In the genomic region with DNA sequence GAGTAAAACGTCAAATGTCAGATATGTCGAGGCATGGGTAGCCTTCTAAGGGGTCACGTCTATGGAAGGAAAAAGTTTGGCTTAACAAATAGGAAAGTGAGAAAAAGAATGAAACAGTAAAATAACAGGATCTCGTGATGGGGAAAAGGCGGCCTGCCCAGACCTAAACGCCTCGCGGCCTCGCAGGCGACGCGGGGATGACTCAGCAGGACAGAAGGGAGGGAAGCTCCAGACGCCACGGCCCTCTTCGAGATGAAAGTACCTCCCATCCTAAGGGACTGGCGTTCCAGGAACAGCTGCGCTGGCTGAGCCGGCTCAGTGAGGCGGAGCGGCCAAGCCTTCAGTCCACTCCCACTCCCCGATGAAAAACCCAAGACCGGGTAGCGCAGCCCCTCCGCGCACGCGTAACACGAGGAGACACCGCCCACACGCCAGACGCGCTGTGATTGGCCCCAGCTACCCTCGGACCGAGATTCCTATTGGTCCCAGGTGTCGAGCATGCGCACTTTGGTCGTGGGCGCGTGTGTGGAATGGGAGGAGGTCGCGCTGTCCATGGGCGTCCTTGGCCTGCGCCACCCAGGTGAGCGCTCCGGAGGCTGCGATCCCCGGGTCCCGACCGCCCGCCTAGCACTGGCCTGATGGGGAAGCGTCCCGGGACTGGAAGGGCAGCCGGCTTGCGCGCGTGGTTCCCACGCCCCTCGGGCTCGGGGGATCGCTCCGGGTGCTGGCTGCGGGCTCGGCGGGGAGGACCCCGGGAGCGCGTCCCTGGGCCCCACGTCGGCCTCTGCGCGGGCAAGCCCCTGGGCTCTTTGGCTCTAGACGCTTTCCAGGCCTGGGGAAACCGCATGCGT, we compare ENCODE assay signal across 8 cellular contexts.
DNase-seq lines count a peak whose midpoint lies in the region; ATAC-seq and TF ChIP-seq lines count a peak whose summit lies in the region.

No MANE protein-coding gene starts in this region.

- no peaks in the 10 kb centered on the region for H3K36me3 ChIP-seq in testis (ENCODE audit: low read depth, missing control alignments)

- H3K9me3 ChIP-seq in testis: no peaks in the 10 kb centered on the region

- no peak for TF ChIP-seq POLR2A in testis (IDR thresholded peaks at IDR 0.05)

- H3K27me3 ChIP-seq in foreskin keratinocyte (no peaks in the 10 kb centered on the region), testis (no peaks in the 10 kb centered on the region)

- DNase-seq in activated gamma-delta T cell treated with anti-CD3 and anti-CD28 coated beads, Interleukin-2, amount 50 U/mL, for 16 hours (ENCODE audit: low read depth): peak; percentile 65
- peak; percentile 83 to 94 for DNase-seq in foreskin keratinocyte
- DNase-seq in omental fat pad (ENCODE audit: low spot score): peak; percentile 84
- peak; percentile 94 for DNase-seq in testis

- H3K27ac ChIP-seq in 22Rv1 (peak overlapping the region; percentile 88), foreskin keratinocyte (peak overlapping the region; percentile 72), testis (peak overlapping the region; percentile 78 to 84)

- ATAC-seq in GM18870 (IDR thresholded peaks at IDR 0.05; ENCODE audit: unreplicated experiment): peak; percentile 95
- peak; percentile 82 for ATAC-seq in HG03442 (IDR thresholded peaks at IDR 0.05; ENCODE audit: unreplicated experiment)
- peak; percentile 97 for ATAC-seq in foreskin keratinocyte
- ATAC-seq in omental fat pad (ENCODE audit: low FRiP score): peak; percentile 100

- peaks cover 8% of the 10 kb centered on the region for H3K4me1 ChIP-seq in foreskin keratinocyte
- no peaks in the 10 kb centered on the region for H3K4me1 ChIP-seq in testis

- intact Hi-C loops in testis (cut with DNase I; ENCODE audit: low total_unique reads): no loop called here

- H3K4me3 ChIP-seq in testis: peak overlapping the region; percentile 80 to 93

- TF ChIP-seq CTCF in 22Rv1 (IDR thresholded peaks at IDR 0.05) (no peak), foreskin keratinocyte (conservative IDR thresholded peaks at IDR 0.05) (no peak), omental fat pad (IDR thresholded peaks at IDR 0.05) (no peak), testis (IDR thresholded peaks at IDR 0.05) (peak in 1 of 3 experiments; percentile 18)

- WGBS in testis, 2 donors: 17 to 43% methylated on average over 18 to 51 of the region's 74 CpGs

TF ChIP-seq in PFSK-1, 5 proteins besides CTCF, POLR2A, EP300 and RAD21:
- TF ChIP-seq SIN3A (IDR thresholded peaks at IDR 0.05; ENCODE audit: borderline replicate concordance, insufficient read depth, low read length) (peak; percentile 77; the same call in 1 of the 2 replicates), POLR2AphosphoS5 (IDR thresholded peaks at IDR 0.05; ENCODE audit: low read depth, low read length) (peak; percentile 70), TAF1 (IDR thresholded peaks at IDR 0.05; ENCODE audit: borderline replicate concordance, insufficient read depth, low read length) (peak; percentile 69; the same call in 1 of the 2 replicates), FOXP2 (optimal IDR thresholded peaks at IDR 0.05; ENCODE audit: borderline replicate concordance, extremely low read depth, extremely low read length, insufficient read depth) (peak; percentile 84)
- TF ChIP-seq, protein P1, sequence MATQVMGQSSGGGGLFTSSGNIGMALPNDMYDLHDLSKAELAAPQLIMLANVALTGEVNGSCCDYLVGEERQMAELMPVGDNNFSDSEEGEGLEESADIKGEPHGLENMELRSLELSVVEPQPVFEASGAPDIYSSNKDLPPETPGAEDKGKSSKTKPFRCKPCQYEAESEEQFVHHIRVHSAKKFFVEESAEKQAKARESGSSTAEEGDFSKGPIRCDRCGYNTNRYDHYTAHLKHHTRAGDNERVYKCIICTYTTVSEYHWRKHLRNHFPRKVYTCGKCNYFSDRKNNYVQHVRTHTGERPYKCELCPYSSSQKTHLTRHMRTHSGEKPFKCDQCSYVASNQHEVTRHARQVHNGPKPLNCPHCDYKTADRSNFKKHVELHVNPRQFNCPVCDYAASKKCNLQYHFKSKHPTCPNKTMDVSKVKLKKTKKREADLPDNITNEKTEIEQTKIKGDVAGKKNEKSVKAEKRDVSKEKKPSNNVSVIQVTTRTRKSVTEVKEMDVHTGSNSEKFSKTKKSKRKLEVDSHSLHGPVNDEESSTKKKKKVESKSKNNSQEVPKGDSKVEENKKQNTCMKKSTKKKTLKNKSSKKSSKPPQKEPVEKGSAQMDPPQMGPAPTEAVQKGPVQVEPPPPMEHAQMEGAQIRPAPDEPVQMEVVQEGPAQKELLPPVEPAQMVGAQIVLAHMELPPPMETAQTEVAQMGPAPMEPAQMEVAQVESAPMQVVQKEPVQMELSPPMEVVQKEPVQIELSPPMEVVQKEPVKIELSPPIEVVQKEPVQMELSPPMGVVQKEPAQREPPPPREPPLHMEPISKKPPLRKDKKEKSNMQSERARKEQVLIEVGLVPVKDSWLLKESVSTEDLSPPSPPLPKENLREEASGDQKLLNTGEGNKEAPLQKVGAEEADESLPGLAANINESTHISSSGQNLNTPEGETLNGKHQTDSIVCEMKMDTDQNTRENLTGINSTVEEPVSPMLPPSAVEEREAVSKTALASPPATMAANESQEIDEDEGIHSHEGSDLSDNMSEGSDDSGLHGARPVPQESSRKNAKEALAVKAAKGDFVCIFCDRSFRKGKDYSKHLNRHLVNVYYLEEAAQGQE (IDR thresholded peaks at IDR 0.05; ENCODE audit: insufficient read depth in 1 of 2, low read depth in 2 of 2, low read length in 2 of 2): no peak; a peak in 1 of 4 replicates

Comparison
In these comparisons a context has a peak if more than half of its experiments do, and no peak if none do; other contexts are left out.
1. Peak in every context shown above with its lines: DNase-seq, ATAC-seq, H3K4me3 ChIP-seq and H3K27ac ChIP-seq.